Comparison of ENCODE assay signal across 17 cellular contexts in the genomic region with DNA sequence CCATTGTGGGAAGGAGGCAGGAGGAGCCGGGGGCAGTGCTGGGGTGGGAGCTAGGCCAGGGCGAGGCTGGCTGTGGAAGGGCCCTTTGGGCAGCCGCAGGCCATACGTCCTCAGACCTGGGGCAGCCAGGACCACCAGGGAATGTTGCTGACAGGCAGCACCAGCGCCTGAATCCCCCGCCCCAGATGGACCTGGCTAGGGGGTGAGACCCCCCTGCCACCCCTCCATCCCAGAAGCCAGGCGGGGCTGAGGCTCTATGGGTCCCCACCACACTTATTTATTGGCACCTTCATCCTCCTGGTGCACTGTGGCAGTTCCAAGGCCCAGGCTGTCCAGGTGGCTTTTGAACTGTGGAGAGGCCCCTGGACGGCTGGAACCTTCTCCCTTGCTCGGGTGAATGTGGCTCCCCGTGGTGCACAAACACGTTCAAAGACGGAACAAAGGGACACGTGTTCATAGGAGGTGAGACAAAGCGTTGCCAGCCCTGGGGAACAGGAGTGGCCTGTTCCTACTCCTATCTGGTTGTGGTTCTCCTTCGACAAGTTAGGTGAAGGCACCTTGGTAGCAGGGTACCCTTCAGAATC. TPM values are rescaled to one million over a fixed set of nuclear protein-coding genes. Genes with fewer than 3 reads are reported as not detected.
A peak's percentile ranks its signal among the peaks of the same experiment; 100 is the strongest.
DNase-seq lines count a peak whose midpoint lies in the region; ATAC-seq and TF ChIP-seq lines count a peak whose summit lies in the region.
"Had no signal": no experiment of that assay in that cellular context is flagged by ENCODE, and none has a peak within 500 bp of the region (broad histone marks: within the 10 kb centered on the region; RNA-seq: fewer than 3 reads in every experiment).

No MANE protein-coding gene starts in this region.

- H3K9me3 ChIP-seq in ascending aorta, result no peaks in the 10 kb centered on the region
- no peaks in the 10 kb centered on the region for H3K9me3 ChIP-seq in mesenchymal stem cell (ENCODE audit: control insufficient read depth, low read length)
- H3K9me3 ChIP-seq in upper lobe of right lung, result no peaks in the 10 kb centered on the region

- H2BK15ac ChIP-seq in mesenchymal stem cell (ENCODE audit: low read depth, poor library complexity, severe bottlenecking), result no peak overlapping the region

- peak overlapping the region; percentile 60 for H2AK5ac ChIP-seq in mesenchymal stem cell (ENCODE audit: low read length, severe bottlenecking)

- WGBS in mesenchymal stem cell, result 95% methylated on average over 15 of the region's 15 CpGs

- no peak overlapping the region for H3K9ac ChIP-seq in mesenchymal stem cell (ENCODE audit: low read length)

- no peak overlapping the region for H3K27ac Mint-ChIP-seq in activated T-cell treated with anti-CD3 and anti-CD28 coated beads, Interleukin-2, amount 50 U/mL, for 24 hours
- H3K27ac Mint-ChIP-seq: activated CD8-positive, alpha-beta memory T cell treated with anti-CD3 and anti-CD28 coated beads, Interleukin-2, amount 10 ng/mL, durations not matched to agents 7 days and 5 days had no signal

- no peaks in the 10 kb centered on the region for H3K27me3 Mint-ChIP-seq in activated T-cell treated with anti-CD3 and anti-CD28 coated beads, Interleukin-2, amount 50 U/mL, for 24 hours
- H3K27me3 Mint-ChIP-seq: activated CD8-positive, alpha-beta memory T cell treated with anti-CD3 and anti-CD28 coated beads, Interleukin-2, amount 10 ng/mL, durations not matched to agents 7 days and 5 days; CD4-positive, alpha-beta memory T cell had no signal

- H3K4me3 ChIP-seq in ascending aorta (no peak overlapping the region), mesenchymal stem cell (ENCODE audit: insufficient read depth in 1 of 2, low read depth in 1 of 2, low read length in 2 of 2) (no peak overlapping the region), upper lobe of right lung (no peak overlapping the region)

- H2AFZ ChIP-seq in mesenchymal stem cell (ENCODE audit: low read depth, low read length), result no peak overlapping the region

- no peak overlapping the region for H3K4me3 Mint-ChIP-seq in activated T-cell treated with anti-CD3 and anti-CD28 coated beads, Interleukin-2, amount 50 U/mL, for 24 hours
- H3K4me3 Mint-ChIP-seq: activated CD8-positive, alpha-beta memory T cell treated with anti-CD3 and anti-CD28 coated beads, Interleukin-2, amount 10 ng/mL, durations not matched to agents 7 days and 5 days; CD4-positive, alpha-beta memory T cell had no signal

- H3K4me1 ChIP-seq in ascending aorta, result peaks cover 40 to 76% of the 10 kb centered on the region in 2 donors
- H3K4me1 ChIP-seq in mesenchymal stem cell (ENCODE audit: control insufficient read depth, insufficient read depth, low read depth, low read length), result peaks cover 33% of the 10 kb centered on the region
- peaks cover 12% of the 10 kb centered on the region for H3K4me1 ChIP-seq in upper lobe of right lung

- H2BK5ac ChIP-seq in mesenchymal stem cell (ENCODE audit: low read depth, low read length, poor library complexity, severe bottlenecking), result no peak overlapping the region

- peaks cover 27% of the 10 kb centered on the region for H3K4me1 Mint-ChIP-seq in activated T-cell treated with anti-CD3 and anti-CD28 coated beads, Interleukin-2, amount 50 U/mL, for 24 hours (ENCODE audit: low read depth)

- no peak overlapping the region for H2BK120ac ChIP-seq in mesenchymal stem cell (ENCODE audit: low read depth, low read length)

- no peaks in the 10 kb centered on the region for H3K79me1 ChIP-seq in mesenchymal stem cell (replicated peaks; ENCODE audit: low read length, poor library complexity, severe bottlenecking)

- no peak overlapping the region for H3K4ac ChIP-seq in mesenchymal stem cell (ENCODE audit: low read depth in 1 of 2, low read length in 2 of 2)

- H4K91ac ChIP-seq in mesenchymal stem cell (ENCODE audit: low read length), result no peak overlapping the region

- H3K9me3 Mint-ChIP-seq in activated T-cell treated with anti-CD3 and anti-CD28 coated beads, Interleukin-2, amount 50 U/mL, for 24 hours, result no peaks in the 10 kb centered on the region

- H3K27me3 ChIP-seq in ascending aorta (no peaks in the 10 kb centered on the region), mesenchymal stem cell (ENCODE audit: control insufficient read depth in 1 of 2, insufficient read depth in 1 of 2, low read length in 2 of 2) (peaks cover 0 to 3% of the 10 kb centered on the region in 2 experiments), upper lobe of right lung (no peaks in the 10 kb centered on the region)

- H3K36me3 Mint-ChIP-seq in activated T-cell treated with anti-CD3 and anti-CD28 coated beads, Interleukin-2, amount 50 U/mL, for 24 hours (ENCODE audit: low read depth), result no peaks in the 10 kb centered on the region
- H3K36me3 Mint-ChIP-seq: activated CD8-positive, alpha-beta memory T cell treated with anti-CD3 and anti-CD28 coated beads, Interleukin-2, amount 10 ng/mL, durations not matched to agents 7 days and 5 days; CD4-positive, alpha-beta memory T cell had no signal

- H3K36me3 ChIP-seq in ascending aorta (peaks cover 0 to 6% of the 10 kb centered on the region in 2 donors), mesenchymal stem cell (ENCODE audit: control insufficient read depth in 1 of 2, insufficient read depth in 2 of 2, low read depth in 1 of 2, low read length in 2 of 2) (peaks cover 0 to 3% of the 10 kb centered on the region in 2 experiments), upper lobe of right lung (no peaks in the 10 kb centered on the region)

- H4K8ac ChIP-seq in mesenchymal stem cell (ENCODE audit: low read length), result no peak overlapping the region

- TF ChIP-seq CTCF in ascending aorta (IDR thresholded peaks at IDR 0.05) (no peak), upper lobe of right lung (IDR thresholded peaks at IDR 0.05) (no peak)

- no peak overlapping the region for H3K23ac ChIP-seq in mesenchymal stem cell (ENCODE audit: low read length in 2 of 2)

- H3K4me2 ChIP-seq in mesenchymal stem cell (ENCODE audit: low read length, poor library complexity, severe bottlenecking), result no peak overlapping the region

- intact Hi-C loops in ascending aorta (cut with DNase I), result loop anchor here (10.0 kb wide), 1 partner anchor 830 kb away; no protein-coding TSS in a partner anchor
- intact Hi-C loops in upper lobe of right lung (cut with DNase I), result no loop called here

- DNase-seq in NCI-H748 (lab: John Stamatoyannopoulos, UW; ENCODE audit: unreplicated experiment) (peak; percentile 4), NCI-H748 treated with DMSO at 0.1 percent for 48 hours (lab: John Stamatoyannopoulos, UW) (no peak), ascending aorta (ENCODE audit: low spot score in 2 of 2) (no peak), mesenchymal stem cell (no peak), upper lobe of right lung (peak; percentile 52)
- no peak for DNase-seq in activated T-cell treated with anti-CD3 and anti-CD28 coated beads, Interleukin-2, amount 50 U/mL, for 24 hours
- DNase-seq: activated CD4-positive, CD25-positive, alpha-beta regulatory T cell treated with anti-CD3 and anti-CD28 coated beads, Interleukin-2, amount 50 U/mL, for 72 hours; activated CD8-positive, alpha-beta memory T cell treated with anti-CD3 and anti-CD28 coated beads, Interleukin-2, amount 10 ng/mL, durations not matched to agents 7 days and 5 days; CD4-positive, alpha-beta memory T cell; dermis blood vessel endothelial cell; islet precursor cell; SIG-M5; small intestine; trophoblast cell had no signal

- no peak overlapping the region for H3K18ac ChIP-seq in mesenchymal stem cell (ENCODE audit: low read depth in 1 of 2, low read length in 2 of 2)

- H3K14ac ChIP-seq in mesenchymal stem cell (ENCODE audit: low read length in 2 of 2), result no peak overlapping the region

- H2BK12ac ChIP-seq in mesenchymal stem cell (ENCODE audit: low read length in 2 of 2), result no peak overlapping the region

- peak overlapping the region; percentile 96 to 99 for H3K27ac ChIP-seq in ascending aorta
- no peak overlapping the region for H3K27ac ChIP-seq in mesenchymal stem cell (ENCODE audit: low read length, poor library complexity, severe bottlenecking)
- H3K27ac ChIP-seq in upper lobe of right lung, result no peak overlapping the region

- ATAC-seq in upper lobe of right lung, result no peak
- no peak for ATAC-seq in GM21515 (IDR thresholded peaks at IDR 0.05; ENCODE audit: unreplicated experiment)
- ATAC-seq in HG03095 (IDR thresholded peaks at IDR 0.05; ENCODE audit: unreplicated experiment), result no peak
- ATAC-seq: activated CD8-positive, alpha-beta memory T cell treated with anti-CD3 and anti-CD28 coated beads, Interleukin-2, amount 10 ng/mL, durations not matched to agents 7 days and 5 days; esophagus mucosa had no signal

RNA-seq across cellular contexts. Expression of a gene that starts 35.1 kb away (rescaled TPM):
- total RNA-seq in ascending aorta (191 TPM), upper lobe of right lung (11.1 TPM)
- 3.1 TPM for polyA plus RNA-seq in mesenchymal stem cell (2013, experiment 1 of 2)
- polyA plus RNA-seq in mesenchymal stem cell (2013, experiment 2 of 2), result 4.3 TPM
- total RNA-seq: CD4-positive, alpha-beta memory T cell had no signal

Comparison
In these comparisons a context has a peak if more than half of its experiments do, and no peak if none do; other contexts are left out.
1. DNase-seq: peak in NCI-H748 (single experiment) and upper lobe of right lung (single experiment); none in NCI-H748 treated with DMSO at 0.1 percent for 48 hours (single experiment), ascending aorta (0 of 2), mesenchymal stem cell (single experiment) and activated T-cell treated with anti-CD3 and anti-CD28 coated beads, Interleukin-2, amount 50 U/mL, for 24 hours (single experiment).
2. H3K27ac ChIP-seq: peak in ascending aorta (2 of 2); none in mesenchymal stem cell (single experiment) and upper lobe of right lung (single experiment).
3. RNA of a gene that starts 35.1 kb away (total RNA-seq): 191 TPM in ascending aorta (single experiment); 11.1 TPM in upper lobe of right lung (single experiment); every median in the first group is over 10 times any median in the second.